8 cellular contexts compared by ENCODE assay signal in the genomic region with DNA sequence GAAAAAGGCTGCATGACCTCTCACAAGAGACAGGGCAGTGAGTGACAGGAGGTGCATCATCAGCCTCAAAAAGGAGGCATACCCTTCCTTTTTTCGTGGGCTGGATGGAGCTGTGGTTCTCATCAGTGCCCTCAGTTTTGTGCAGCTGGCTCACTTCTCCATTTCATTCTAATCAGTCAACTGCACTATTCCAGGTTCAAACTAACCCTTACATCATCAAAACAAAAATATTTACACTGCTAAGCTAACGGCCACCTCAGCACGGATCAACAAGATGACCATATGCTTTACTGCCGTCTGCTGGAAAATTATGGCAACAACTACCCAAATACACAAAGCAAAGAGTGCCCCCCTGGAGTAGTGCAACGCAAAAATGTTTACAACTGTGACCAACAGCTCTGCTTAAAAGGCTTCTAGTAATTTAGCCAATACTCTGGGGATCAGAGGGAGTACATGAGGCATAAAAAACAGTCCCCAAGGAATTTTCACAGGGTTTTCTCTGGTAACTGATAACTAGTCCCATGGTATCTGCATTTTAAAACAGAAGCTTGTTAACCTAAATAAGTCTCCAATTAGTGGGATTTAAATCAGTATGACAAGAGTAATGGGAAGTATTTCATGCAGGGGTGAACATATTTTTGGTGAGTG. TPM values are rescaled to one million over a fixed set of nuclear protein-coding genes. Genes with fewer than 3 reads are reported as not detected.
A peak's percentile ranks its signal among the peaks of the same experiment; 100 is the strongest.
DNase-seq lines count a peak whose midpoint lies in the region; ATAC-seq, FAIRE-seq and TF ChIP-seq lines count a peak whose summit lies in the region.

No MANE protein-coding gene starts in this region.

- peak; percentile 91 for FAIRE-seq in GM12891 (lab: Jason Lieb, UNC)

- H3K27me3 ChIP-seq in ovary, result no peaks in the 10 kb centered on the region

- no peak for TF ChIP-seq EP300 in ovary (IDR thresholded peaks at IDR 0.05)

- no peak for TF ChIP-seq POLR2A in GM12891 (IDR thresholded peaks at IDR 0.05; ENCODE audit: low read depth, low read length)
- TF ChIP-seq POLR2A in ovary (IDR thresholded peaks at IDR 0.05), result no peak

- H3K4me3 ChIP-seq in fibroblast of the aortic adventitia (ENCODE audit: low read depth, low read length), result no peak overlapping the region
- H3K4me3 ChIP-seq in ovary, result no peak overlapping the region

- DNase-seq in GM12891 (ENCODE audit: insufficient read length, low spot score) (no peak), NAMALWA (ENCODE audit: low spot score) (peak; percentile 95), SKM-1 (lab: John Stamatoyannopoulos, UW; ENCODE audit: unreplicated experiment) (peak; percentile 19), fibroblast of the aortic adventitia (ENCODE audit: low read depth) (peak; percentile 74), ovary (peak in 4 of 5 donors; percentile 40 to 78 (median 48)), NCI-H1048 (lab: John Stamatoyannopoulos, UW) (no peak)

- intact Hi-C loops in ovary (cut with DNase I), result loop anchor here in 2 of 4 donors (5.0 to 10.0 kb wide), 3 partner anchors 106 to 306 kb away; partner anchors contain the start of gene VLDLR (in 1 of the 2)

- TF ChIP-seq CTCF in 22Rv1 (IDR thresholded peaks at IDR 0.05) (peak; percentile 85), fibroblast of the aortic adventitia (IDR thresholded peaks at IDR 0.05; ENCODE audit: insufficient read depth, low read length) (peak; percentile 74), ovary (IDR thresholded peaks at IDR 0.05) (peak; percentile 37 to 81 (median 79))

- no peaks in the 10 kb centered on the region for H3K36me3 ChIP-seq in ovary

- H3K27ac ChIP-seq in 22Rv1, result no peak overlapping the region
- peak overlapping the region in 1 of 2 donors; percentile 78 for H3K27ac ChIP-seq in ovary

- peak; percentile 78 for ATAC-seq in HG02623 (IDR thresholded peaks at IDR 0.05; ENCODE audit: unreplicated experiment)

- H3K4me1 ChIP-seq in ovary (ENCODE audit: insufficient read depth), result peaks cover 13% of the 10 kb centered on the region

- WGBS in ovary, 3 donors, result 8 to 14% (median 10%) methylated on average over 5 of the region's 5 CpGs

- H3K9me3 ChIP-seq in ovary, result no peaks in the 10 kb centered on the region

TF ChIP-seq in GM12891, 5 proteins besides CTCF, POLR2A, EP300 and RAD21:
- TF ChIP-seq POLR2AphosphoS5 (IDR thresholded peaks at IDR 0.05; ENCODE audit: low read depth, low read length) (no peak), SPI1 (IDR thresholded peaks at IDR 0.05; ENCODE audit: low read depth, low read length) (peak; percentile 88)

RNA-seq across cellular contexts. Expression of gene KCNV2, which starts 10.8 kb away (rescaled TPM):
- 0.22 TPM for polyA plus RNA-seq in GM12891 (2012; ENCODE audit: low read depth, missing spikeins)
- total RNA-seq in fibroblast of the aortic adventitia (ENCODE audit: low replicate concordance) (not detected in 2 replicates), ovary (not detected)
- not detected for polyA plus RNA-seq in ovary

Comparison
In these comparisons a context has a peak if more than half of its experiments do, and no peak if none do; other contexts are left out.
1. DNase-seq: peak in NAMALWA (single experiment), SKM-1 (single experiment), fibroblast of the aortic adventitia (single experiment) and ovary (4 of 5); none in GM12891 (single experiment) and NCI-H1048 (single experiment).
2. Peak in every context shown above with its lines, with median percentiles within 50 percentile points of each other: CTCF ChIP-seq.